12 cellular contexts compared by ENCODE assay signal in genomic region chr11:1304376-1304775, GRCh38. TPM values are rescaled to one million over a fixed set of nuclear protein-coding genes. Genes with fewer than 3 reads are reported as not detected.
A peak's percentile ranks its signal among the peaks of the same experiment; 100 is the strongest.
DNase-seq lines count a peak whose midpoint lies in the region; ATAC-seq and TF ChIP-seq lines count a peak whose summit lies in the region.
"Had no signal": no experiment of that assay in that cellular context is flagged by ENCODE, and none has a peak within 500 bp of the region (broad histone marks: within the 10 kb centered on the region; RNA-seq: fewer than 3 reads in every experiment).

No MANE protein-coding gene starts in this region.

- in situ Hi-C loops in gastrocnemius medialis (cut with MboI; ENCODE audit: low sequenced_read_pairs in 4 of 4) = loop anchor here in 1 of 4 donors (25.0 kb wide), 1 partner anchor 208 kb away; no protein-coding TSS in a partner anchor

- H3K4me3 ChIP-seq in H7 (ENCODE audit: insufficient read depth, low read depth, low read length) = no peak overlapping the region
- no peak overlapping the region for H3K4me3 ChIP-seq in gastrocnemius medialis
- H3K4me3 ChIP-seq: SJCRH30 had no signal

- TF ChIP-seq POLR2A in gastrocnemius medialis (IDR thresholded peaks at IDR 0.05) = no peak

- H3K36me3 ChIP-seq in H7 (replicated peaks; ENCODE audit: control insufficient read depth, insufficient read depth, low read length) (no peaks in the 10 kb centered on the region), gastrocnemius medialis (peaks cover 0 to 3% of the 10 kb centered on the region in 2 donors)

- H3K27me3 ChIP-seq in H7 (ENCODE audit: control insufficient read depth, insufficient read depth, low read length) = no peaks in the 10 kb centered on the region
- H3K27me3 ChIP-seq in gastrocnemius medialis = no peaks in the 10 kb centered on the region
- H3K27me3 ChIP-seq: SJCRH30 had no signal

- ATAC-seq in gastrocnemius medialis (no peak), HG02642 (IDR thresholded peaks at IDR 0.05; ENCODE audit: poor library complexity, unreplicated experiment) (no peak)
- ATAC-seq: activated naive CD4-positive, alpha-beta T cell treated with anti-CD3 and anti-CD28 coated beads, Interleukin-2, amount 50 U/mL, for 72 hours had no signal

- no peaks in the 10 kb centered on the region for H3K9me3 ChIP-seq in gastrocnemius medialis
- H3K9me3 ChIP-seq: SJCRH30 had no signal

- peaks cover 38 to 58% of the 10 kb centered on the region in 2 donors for H3K4me1 ChIP-seq in gastrocnemius medialis
- H3K4me1 ChIP-seq: SJCRH30 had no signal

- DNase-seq in H7 (peak; percentile 33), kidney tubule cell (ENCODE audit: low spot score) (peak; percentile 70), gastrocnemius medialis (no peak), medulla oblongata (ENCODE audit: extremely low spot score) (no peak), C1 segment of cervical spinal cord (lab: John Stamatoyannopoulos, UW) (no peak), NCI-H1048 (lab: John Stamatoyannopoulos, UW) (no peak)
- DNase-seq: activated CD4-positive, CD25-positive, alpha-beta regulatory T cell treated with anti-CD3 and anti-CD28 coated beads, Interleukin-2, amount 50 U/mL, for 72 hours; DMS53; SJCRH30 had no signal

- intact Hi-C loops in gastrocnemius medialis (cut with DNase I; ENCODE audit: low total_unique reads) = no loop called here

- H3K27ac ChIP-seq in angular gyrus (ENCODE audit: low read depth, low read length) (peak overlapping the region; percentile 66), gastrocnemius medialis (peak overlapping the region; percentile 10 to 61 (median 43))
- H3K27ac ChIP-seq: SJCRH30 had no signal

- no peak for TF ChIP-seq CTCF in gastrocnemius medialis (IDR thresholded peaks at IDR 0.05 in 4 of 5, conservative IDR thresholded peaks at IDR 0.05 in 1 of 5)

RNA-seq across cellular contexts. Expression of gene TOLLIP, which starts 5.1 kb away (rescaled TPM):
- total RNA-seq in H7 (2014; rRNA removed; shearing (Covaris generic)) = 11.2 and 11.8 TPM in 2 replicates
- 10 to 100 TPM; 49.8 to 91.7 (median 85.0) TPM for total RNA-seq in gastrocnemius medialis

Comparison
In these comparisons a context has a peak if more than half of its experiments do, and no peak if none do; other contexts are left out.
1. DNase-seq: peak in H7 (single experiment) and kidney tubule cell (single experiment); none in gastrocnemius medialis (0 of 2), medulla oblongata (single experiment), C1 segment of cervical spinal cord (0 of 14) and NCI-H1048 (single experiment).